In the genomic region with DNA sequence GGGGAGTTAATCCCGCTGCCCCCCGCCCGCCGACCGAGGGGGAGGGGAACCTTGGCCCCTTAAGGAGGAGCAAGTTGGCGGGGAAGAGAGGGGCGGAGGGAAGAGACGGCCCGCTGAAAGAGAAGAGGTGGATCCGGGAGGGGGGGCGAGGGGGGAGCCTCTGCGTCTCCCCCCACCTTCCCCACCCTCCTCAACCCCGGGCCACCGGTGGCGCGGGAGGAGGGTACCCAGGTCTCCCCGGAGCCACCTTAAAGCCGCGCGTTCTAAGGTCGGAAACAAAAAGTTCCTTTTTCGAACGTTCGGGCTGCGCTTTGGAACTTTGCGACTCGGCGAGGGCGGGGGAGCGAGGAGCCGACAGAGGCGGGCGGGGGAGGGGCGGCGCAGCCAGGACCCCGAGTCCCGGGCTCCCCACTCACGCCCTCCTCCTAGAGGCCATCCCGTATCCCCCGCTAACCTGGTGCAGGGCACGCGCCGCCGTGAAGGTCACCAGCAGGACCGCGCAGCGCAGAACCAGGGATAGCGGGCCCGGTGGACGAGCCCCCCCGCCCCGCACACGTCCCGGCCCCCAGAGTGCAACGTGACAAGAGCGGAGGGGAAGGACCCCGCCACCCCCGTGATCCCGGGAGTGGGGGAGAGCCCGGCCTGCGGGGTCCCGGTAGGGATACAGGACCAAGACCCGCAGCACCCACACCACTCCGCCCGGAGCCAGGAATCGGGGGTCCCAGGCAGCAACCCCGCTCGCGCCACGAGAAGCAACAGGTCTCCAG, we compare ENCODE assay signal across 1 cellular context.
TF ChIP-seq lines count a peak whose summit lies in the region.

No MANE protein-coding gene starts in this region.

TF ChIP-seq in A549, 52 proteins besides CTCF, POLR2A, EP300 and RAD21 (continued from another document):
- TF ChIP-seq, protein P1, sequence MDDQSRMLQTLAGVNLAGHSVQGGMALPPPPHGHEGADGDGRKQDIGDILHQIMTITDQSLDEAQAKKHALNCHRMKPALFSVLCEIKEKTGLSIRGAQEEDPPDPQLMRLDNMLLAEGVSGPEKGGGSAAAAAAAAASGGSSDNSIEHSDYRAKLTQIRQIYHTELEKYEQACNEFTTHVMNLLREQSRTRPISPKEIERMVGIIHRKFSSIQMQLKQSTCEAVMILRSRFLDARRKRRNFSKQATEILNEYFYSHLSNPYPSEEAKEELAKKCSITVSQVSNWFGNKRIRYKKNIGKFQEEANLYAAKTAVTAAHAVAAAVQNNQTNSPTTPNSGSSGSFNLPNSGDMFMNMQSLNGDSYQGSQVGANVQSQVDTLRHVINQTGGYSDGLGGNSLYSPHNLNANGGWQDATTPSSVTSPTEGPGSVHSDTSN (IDR thresholded peaks at IDR 0.05) = peak; percentile 64
- TF ChIP-seq ZC3H11A (IDR thresholded peaks at IDR 0.05) (no peak), SMC3 (IDR thresholded peaks at IDR 0.05) (peak; percentile 5; the same call in 2 of the 3 replicates), E2F6 (IDR thresholded peaks at IDR 0.05; ENCODE audit: borderline replicate concordance, low read depth) (0 out of 2 replicates have a peak, but pooled peaks have one; percentile 21), CHD2 (IDR thresholded peaks at IDR 0.05; ENCODE audit: low read length, partially characterized antibody) (no peak), MAZ (IDR thresholded peaks at IDR 0.05; ENCODE audit: borderline replicate concordance, low read depth, low read length) (peak; percentile 94; the same call in 1 of the 2 replicates), MAFK (IDR thresholded peaks at IDR 0.05; ENCODE audit: partially characterized antibody) (no peak), FOSB (CRISPR knock-in tag; IDR thresholded peaks at IDR 0.05) (no peak), RARB (CRISPR knock-in tag; IDR thresholded peaks at IDR 0.05) (0 out of 2 replicates have a peak, but pooled peaks have one; percentile 20), TFCP2L1 (CRISPR knock-in tag; IDR thresholded peaks at IDR 0.05) (peak; percentile 86; the same call in 1 of the 2 replicates)
- TF ChIP-seq, protein P2, sequence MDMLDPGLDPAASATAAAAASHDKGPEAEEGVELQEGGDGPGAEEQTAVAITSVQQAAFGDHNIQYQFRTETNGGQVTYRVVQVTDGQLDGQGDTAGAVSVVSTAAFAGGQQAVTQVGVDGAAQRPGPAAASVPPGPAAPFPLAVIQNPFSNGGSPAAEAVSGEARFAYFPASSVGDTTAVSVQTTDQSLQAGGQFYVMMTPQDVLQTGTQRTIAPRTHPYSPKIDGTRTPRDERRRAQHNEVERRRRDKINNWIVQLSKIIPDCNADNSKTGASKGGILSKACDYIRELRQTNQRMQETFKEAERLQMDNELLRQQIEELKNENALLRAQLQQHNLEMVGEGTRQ (IDR thresholded peaks at IDR 0.05) = no peak
